In the genomic region with DNA sequence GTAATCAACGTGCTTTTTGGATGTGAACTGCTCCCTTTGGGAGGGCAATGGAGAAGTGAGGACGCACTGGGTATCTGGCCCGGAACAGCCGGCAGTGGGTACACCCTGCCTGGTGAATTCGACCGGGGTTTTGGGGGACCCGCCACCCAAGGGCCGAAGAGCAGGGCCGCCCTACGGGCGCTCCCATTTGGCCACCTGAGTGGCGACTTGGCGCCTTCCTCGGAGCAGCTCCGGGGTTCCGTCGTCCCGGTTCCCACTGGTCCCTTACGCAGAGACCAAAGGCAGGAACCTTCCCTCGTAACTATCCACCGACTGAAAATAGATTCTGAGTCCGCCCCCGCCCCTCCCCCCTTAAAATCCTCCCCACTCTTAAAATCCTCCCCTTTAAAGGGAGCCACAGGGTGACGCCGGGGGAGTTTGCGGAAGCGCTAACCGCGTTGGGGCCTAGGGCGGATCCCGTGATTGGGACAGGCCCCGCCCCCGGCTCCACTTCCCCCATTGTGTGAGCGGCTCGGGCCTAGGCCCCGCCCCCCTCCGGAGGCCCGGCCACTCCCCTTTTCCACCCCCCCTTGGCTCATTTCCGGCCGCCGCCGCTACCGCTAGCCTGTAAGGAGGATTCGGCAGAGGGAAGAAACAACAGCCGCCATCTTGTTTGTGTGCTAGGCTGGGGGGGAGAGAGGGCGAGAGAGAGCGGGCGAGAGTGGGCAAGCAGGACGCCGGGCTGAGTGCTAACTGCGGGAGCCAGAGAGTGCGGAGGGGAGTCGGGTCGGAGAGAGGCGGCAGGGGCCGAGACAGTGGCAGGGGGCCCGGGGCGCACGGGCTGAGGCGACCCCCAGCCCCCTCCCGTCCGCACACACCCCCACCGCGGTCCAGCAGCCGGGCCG, we compare ENCODE assay signal across 8 cellular contexts. TPM values are rescaled to one million over a fixed set of nuclear protein-coding genes. Genes with fewer than 3 reads are reported as not detected.
DNase-seq lines count a peak whose midpoint lies in the region; ATAC-seq, FAIRE-seq and TF ChIP-seq lines count a peak whose summit lies in the region.

No MANE protein-coding gene starts in this region.

- peak overlapping the region; percentile 98 for H3K4me3 Mint-ChIP-seq in natural killer cell

- H3K9me3 Mint-ChIP-seq in natural killer cell, result no peaks in the 10 kb centered on the region

- peaks cover 37% of the 10 kb centered on the region in 2 donors for H3K4me1 Mint-ChIP-seq in natural killer cell

- H3K9me3 ChIP-seq in Loucy (ENCODE audit: insufficient read depth, low read depth, low read length), result no peaks in the 10 kb centered on the region
- no peaks in the 10 kb centered on the region for H3K9me3 ChIP-seq in RWPE2 (ENCODE audit: severe bottlenecking)

- no peaks in the 10 kb centered on the region for H3F3A ChIP-seq in Loucy (ENCODE audit: low read depth)

- no peaks in the 10 kb centered on the region for H3K36me3 ChIP-seq in Loucy (ENCODE audit: insufficient read depth, low read length)
- peaks cover 23% of the 10 kb centered on the region; the same call in 1 of the 2 replicates for H3K36me3 ChIP-seq in RWPE2 (ENCODE audit: low read depth)

- no peaks in the 10 kb centered on the region for H3K27me3 Mint-ChIP-seq in natural killer cell (ENCODE audit: low read depth in 2 of 2)

- H3K9me2 ChIP-seq in Loucy (replicated peaks; ENCODE audit: low read depth, low read length), result no peaks in the 10 kb centered on the region

- peak; percentile 84 for ATAC-seq in RWPE2 (ENCODE audit: low read depth)
- ATAC-seq in natural killer cell, result peak; percentile 84 to 97 (median 84)

- peak; percentile 64 for TF ChIP-seq POLR2A in H54 (IDR thresholded peaks at IDR 0.05; ENCODE audit: low read depth, low read length)

- H3K4me2 ChIP-seq in Loucy (ENCODE audit: low read depth, low read length, poor library complexity, severe bottlenecking), result peak overlapping the region; percentile 78

- peak; percentile 99 for DNase-seq in EL
- DNase-seq in H54 (ENCODE audit: insufficient read length, low spot score), result peak; percentile 83
- DNase-seq in RWPE2 (ENCODE audit: low spot score), result peak; percentile 96
- peak; percentile 99 for DNase-seq in activated effector memory CD4-positive, alpha-beta T cell treated with Interleukin-2 at 50 U/mL for 16 hours
- DNase-seq in fibroblast of peridontal ligament (ENCODE audit: extremely low read depth), result peak; percentile 98
- DNase-seq in natural killer cell, result peak; percentile 99
- DNase-seq in stimulated activated naive CD4-positive, alpha-beta T cell (lab: John Stamatoyannopoulos, UW), result peak; percentile 97 to 99 (median 99)

- TF ChIP-seq CTCF in Loucy (conservative IDR thresholded peaks at IDR 0.05; ENCODE audit: low read length) (no peak), RWPE2 (IDR thresholded peaks at IDR 0.05; ENCODE audit: poor library complexity, severe bottlenecking) (no peak), natural killer cell (IDR thresholded peaks at IDR 0.05) (no peak)

- intact Hi-C loops in natural killer cell (cut with micrococcal nuclease), result loop anchor here (1.0 to 10.0 kb wide), 6 partner anchors 69 to 454 kb away; a partner anchor contains a TSS

- H3K36me3 Mint-ChIP-seq in natural killer cell, result peaks cover 7% of the 10 kb centered on the region

- H3K27me3 ChIP-seq in Loucy (ENCODE audit: insufficient read depth, low read length, poor library complexity, severe bottlenecking) (no peaks in the 10 kb centered on the region), RWPE2 (ENCODE audit: insufficient read depth, poor library complexity, severe bottlenecking) (no peaks in the 10 kb centered on the region)

- H3K9ac ChIP-seq in Loucy (ENCODE audit: low read depth, low read length, poor library complexity, severe bottlenecking), result peak overlapping the region; percentile 94

- peak overlapping the region; percentile 93 to 94 for H3K27ac Mint-ChIP-seq in natural killer cell

- H3K4me1 ChIP-seq in Loucy (ENCODE audit: insufficient read depth, low read length, poor library complexity, severe bottlenecking), result peaks cover 23% of the 10 kb centered on the region
- H3K4me1 ChIP-seq in RWPE2 (ENCODE audit: insufficient read depth, poor library complexity, severe bottlenecking), result peaks cover 10% of the 10 kb centered on the region

- peak overlapping the region; percentile 95 for H3K27ac ChIP-seq in RWPE2 (ENCODE audit: poor library complexity, severe bottlenecking)

- peak overlapping the region; percentile 94 for H2AFZ ChIP-seq in Loucy (ENCODE audit: low read length)

- H3K4me3 ChIP-seq in Loucy (ENCODE audit: low read length, poor library complexity, severe bottlenecking) (peak overlapping the region; percentile 86), RWPE2 (ENCODE audit: severe bottlenecking) (peak overlapping the region; percentile 76)

- peaks cover 40% of the 10 kb centered on the region for H4K20me1 ChIP-seq in Loucy (ENCODE audit: insufficient read depth, low read length, poor library complexity, severe bottlenecking)

- H3K79me2 ChIP-seq in Loucy (ENCODE audit: insufficient read depth, low read length), result peaks cover 41% of the 10 kb centered on the region

- no peak for FAIRE-seq in H54 (lab: Jason Lieb, UNC)

RNA-seq across cellular contexts. Expression of a gene that starts 1.0 kb away (rescaled TPM):
- total RNA-seq in natural killer cell, result 100 to 1,000 TPM; 180 to 193 (median 188) TPM

Comparison
In these comparisons a context has a peak if more than half of its experiments do, and no peak if none do; other contexts are left out.
1. Peak in every context shown above with its lines: DNase-seq, ATAC-seq, H3K4me3 ChIP-seq and H3K27ac ChIP-seq.